In genomic region chr5:36073595-36074216, GRCh38 we compare ENCODE assay signal across 8 cellular contexts. TPM values are rescaled to one million over a fixed set of nuclear protein-coding genes. Genes with fewer than 3 reads are reported as not detected.
DNase-seq lines count a peak whose midpoint lies in the region; ATAC-seq and TF ChIP-seq lines count a peak whose summit lies in the region.

No MANE protein-coding gene starts in this region.

- no peaks in the 10 kb centered on the region for H3K9me3 Mint-ChIP-seq in MCF 10A (ENCODE audit: unreplicated experiment)

- peaks cover 32% of the 10 kb centered on the region for H3K27me3 Mint-ChIP-seq in MCF 10A (ENCODE audit: insufficient read depth, unreplicated experiment)

- DNase-seq in DMS53 (lab: John Stamatoyannopoulos, UW) (peak; percentile 57), NCI-H510A treated with DMSO at 0.1 percent for 48 hours (lab: John Stamatoyannopoulos, UW) (peak; percentile 12), fibroblast of villous mesenchyme (ENCODE audit: low read depth) (no peak), MCF 10A (ENCODE audit: unreplicated experiment) (no peak), head of caudate nucleus (no peak), kidney glomerular epithelial cell (lab: John Stamatoyannopoulos, UW) (no peak)

- no TSS peak for BruUV-seq in MCF 10A (replicated peaks; lab: Mats Ljungman, UMichigan)

- H3K4me3 ChIP-seq in fibroblast of villous mesenchyme (ENCODE audit: low read depth, low read length) = no peak overlapping the region

- TF ChIP-seq CTCF in fibroblast of villous mesenchyme (IDR thresholded peaks at IDR 0.05; ENCODE audit: insufficient read depth, low read depth, low read length) (peak; percentile 29), MCF 10A (IDR thresholded peaks at IDR 0.05; ENCODE audit: unreplicated experiment) (no peak)

- peak; percentile 85 for ATAC-seq in GM19043 (IDR thresholded peaks at IDR 0.05; ENCODE audit: low read depth, unreplicated experiment)
- ATAC-seq in HG03103 (IDR thresholded peaks at IDR 0.05; ENCODE audit: low read depth, unreplicated experiment) = peak; percentile 64

- intact Hi-C loops in MCF 10A (cut with micrococcal nuclease) (loop anchor here (10.0 kb wide), 1 partner anchor 81 kb away; the partner anchor contains the start of genes LMBRD2 and SKP2), head of caudate nucleus (cut with DNase I) (no loop called here)

- no peaks in the 10 kb centered on the region for H3K36me3 Mint-ChIP-seq in MCF 10A (ENCODE audit: insufficient read depth, unreplicated experiment)

- POLR2A ChIA-PET in MCF 10A (lab: Yijun Ruan, JAX) = no interaction called here

- CTCF ChIA-PET in MCF 10A (lab: Yijun Ruan, JAX) = interaction anchor here (0.6 kb wide), 1 partner anchor 9 kb away, joined by 3 read pairs; no protein-coding TSS in a partner anchor

- no peaks in the 10 kb centered on the region for H3K4me1 Mint-ChIP-seq in MCF 10A (ENCODE audit: insufficient read depth, unreplicated experiment)

- H3K27ac Mint-ChIP-seq in MCF 10A (ENCODE audit: low read depth, unreplicated experiment) = no peak overlapping the region

- H3K4me3 Mint-ChIP-seq in MCF 10A (ENCODE audit: unreplicated experiment) = no peak overlapping the region

RNA-seq across cellular contexts. Expression of gene UGT3A2, which starts 7.0 kb away (rescaled TPM):
- total RNA-seq in fibroblast of villous mesenchyme (not detected in 2 replicates), MCF 10A (2022) (not detected in 2 replicates)

Comparison
In these comparisons a context has a peak if more than half of its experiments do, and no peak if none do; other contexts are left out.
1. DNase-seq: peak in DMS53 (single experiment) and NCI-H510A treated with DMSO at 0.1 percent for 48 hours (single experiment); none in fibroblast of villous mesenchyme (single experiment), MCF 10A (single experiment), head of caudate nucleus (0 of 42) and kidney glomerular epithelial cell (single experiment).